In the genomic region with DNA sequence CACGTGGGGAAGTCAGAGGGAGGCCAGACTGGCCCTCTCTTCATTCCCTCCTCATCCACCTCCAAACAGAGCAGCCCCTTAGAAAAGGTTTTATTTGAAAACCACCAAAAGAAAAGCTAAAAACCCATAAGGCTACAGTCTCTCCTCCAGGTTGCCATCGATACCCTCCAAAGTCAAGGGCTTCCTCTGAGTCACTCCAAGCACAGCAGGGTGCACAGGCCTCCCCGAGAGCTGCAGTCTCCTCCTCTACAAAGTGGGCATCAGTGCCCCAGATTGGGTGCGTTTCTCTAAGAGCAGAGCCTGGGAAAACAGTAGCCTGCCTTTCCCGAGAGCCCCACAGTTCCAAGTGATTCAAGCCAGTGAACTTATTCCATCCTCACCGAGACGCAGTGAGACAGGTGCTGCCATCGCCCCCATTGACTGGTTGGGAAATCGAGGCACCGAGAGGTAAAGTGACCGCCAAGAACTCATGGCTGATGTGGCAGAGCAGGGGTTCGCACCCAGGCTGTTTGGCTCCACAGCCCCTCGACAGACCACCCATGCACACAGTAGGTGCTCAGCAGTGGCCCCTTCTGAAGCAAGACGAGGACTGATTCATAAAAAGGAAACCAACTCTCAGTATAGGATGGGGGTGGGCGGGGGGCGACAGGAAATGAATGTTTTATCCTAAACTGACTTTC, we compare ENCODE assay signal across 10 cellular contexts.
"Had no signal": no experiment of that assay in that cellular context is flagged by ENCODE, and none has a peak within 500 bp of the region (broad histone marks: within the 10 kb centered on the region; RNA-seq: fewer than 3 reads in every experiment).

No MANE protein-coding gene starts in this region.

- DNase-seq: activated CD4-positive, alpha-beta T cell treated with anti-CD3 and anti-CD28 coated beads, Interleukin-2, amount 10 ng/mL, durations not matched to agents 7 days and 5 days; activated CD8-positive, alpha-beta memory T cell treated with anti-CD3 and anti-CD28 coated beads for 24 hours; central memory CD4-positive, alpha-beta T cell; effector memory CD4-positive, alpha-beta T cell; stimulated activated CD4-positive, alpha-beta T cell treated with anti-CD3 and anti-CD28 coated beads, Interleukin-2, amount 100 ng/mL, for 24 hours; stimulated activated naive CD4-positive, alpha-beta T cell treated with Interleukin-2 at 50 U/mL for 16 hours; T-helper 1 cell; trophoblast cell had no signal

- ATAC-seq: gastroesophageal sphincter, WTC11 had no signal
